Comparison of ENCODE assay signal across 10 cellular contexts in the genomic region with DNA sequence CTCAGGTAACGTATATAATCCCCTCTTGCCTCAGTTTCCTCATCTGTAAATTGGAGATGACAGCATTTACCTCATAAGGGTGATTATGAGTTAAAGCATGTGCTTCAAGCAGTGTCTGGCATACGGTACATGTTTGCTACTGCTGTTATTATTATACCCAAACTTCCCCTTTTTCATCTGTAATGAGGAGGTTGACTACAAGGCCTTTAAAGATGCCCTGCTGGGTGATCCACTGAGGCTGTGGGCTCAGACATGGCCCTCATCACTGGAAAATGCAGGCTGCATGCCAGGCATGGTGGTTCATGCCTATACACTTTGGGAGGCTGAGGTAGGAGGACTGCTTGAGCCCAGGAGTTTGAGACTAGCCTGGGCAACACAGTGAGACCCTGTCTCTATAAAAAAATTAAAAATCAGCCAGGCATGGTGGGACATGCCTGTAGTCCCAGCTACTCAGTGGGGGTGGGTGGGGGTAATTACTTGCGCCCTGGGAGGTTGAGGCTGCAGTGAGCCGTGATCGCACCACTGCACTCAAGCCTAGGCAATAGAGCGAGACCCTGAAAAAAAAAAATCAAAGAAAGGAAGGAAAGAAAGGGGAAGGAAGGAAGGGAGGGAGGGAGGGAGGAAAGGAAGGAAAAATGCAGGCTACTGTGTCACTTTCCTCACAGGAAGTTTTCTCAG. TPM values are rescaled to one million over a fixed set of nuclear protein-coding genes. Genes with fewer than 3 reads are reported as not detected.
DNase-seq lines count a peak whose midpoint lies in the region; ATAC-seq and TF ChIP-seq lines count a peak whose summit lies in the region.
"Had no signal": no experiment of that assay in that cellular context is flagged by ENCODE, and none has a peak within 500 bp of the region (broad histone marks: within the 10 kb centered on the region; RNA-seq: fewer than 3 reads in every experiment).

No MANE protein-coding gene starts in this region.

- H3K27me3 ChIP-seq in CD8-positive, alpha-beta memory T cell (ENCODE audit: insufficient read depth, low read length, poor library complexity, severe bottlenecking): no peaks in the 10 kb centered on the region
- H3K27me3 ChIP-seq in Loucy (ENCODE audit: insufficient read depth, low read length, poor library complexity, severe bottlenecking): no peaks in the 10 kb centered on the region
- H3K27me3 ChIP-seq in prostate gland (replicated peaks; ENCODE audit: insufficient read depth): no peaks in the 10 kb centered on the region

- no peaks in the 10 kb centered on the region for H3K9me2 ChIP-seq in Loucy (replicated peaks; ENCODE audit: low read depth, low read length)

- H3K9me3 Mint-ChIP-seq in CD8-positive, alpha-beta memory T cell: no peaks in the 10 kb centered on the region

- CTCF ChIA-PET in CD8-positive, alpha-beta memory T cell (lab: Charles Lee): interaction anchor here (5.6 kb wide), 1 partner anchor 14 kb away, joined by 55 read pairs; no protein-coding TSS in a partner anchor

- POLR2A ChIA-PET in CD8-positive, alpha-beta memory T cell (lab: Charles Lee): interaction anchor here (0.6 to 7.4 kb wide), 5 partner anchors 8 to 651 kb away, joined by 3 to 146 read pairs (median 4); no protein-coding TSS in a partner anchor

- peaks cover 27 to 89% (median 33%) of the 10 kb centered on the region in 3 donors for H3K36me3 Mint-ChIP-seq in CD8-positive, alpha-beta memory T cell

- peaks cover 67 to 82% (median 74%) of the 10 kb centered on the region in 3 donors for H3K4me1 Mint-ChIP-seq in CD8-positive, alpha-beta memory T cell

- peaks cover 24% of the 10 kb centered on the region; the same call in 1 of the 2 replicates for H3K79me2 ChIP-seq in Loucy (ENCODE audit: insufficient read depth, low read length)

- peaks cover 71% of the 10 kb centered on the region for H3K4me1 ChIP-seq in CD8-positive, alpha-beta memory T cell (ENCODE audit: insufficient read depth, low read length)
- H3K4me1 ChIP-seq in Loucy (ENCODE audit: insufficient read depth, low read length, poor library complexity, severe bottlenecking) (peaks cover 64% of the 10 kb centered on the region), prostate gland (replicated peaks) (no peaks in the 10 kb centered on the region)

- H3F3A ChIP-seq in Loucy (ENCODE audit: low read depth): peaks cover 9% of the 10 kb centered on the region; the same call in 1 of the 2 replicates

- peak overlapping the region; percentile 44 for H3K9ac ChIP-seq in Loucy (ENCODE audit: low read depth, low read length, poor library complexity, severe bottlenecking)

- no peak for TF ChIP-seq POLR2A in prostate gland (IDR thresholded peaks at IDR 0.05)

- peaks cover 0 to 15% of the 10 kb centered on the region in 2 donors for H3K27me3 Mint-ChIP-seq in CD8-positive, alpha-beta memory T cell

- peak overlapping the region; percentile 97 to 100 (median 100) for H3K27ac Mint-ChIP-seq in CD8-positive, alpha-beta memory T cell

- intact Hi-C loops in prostate gland (cut with DNase I) (no loop called here), left colon (cut with DNase I, micrococcal nuclease) (no loop called here)

- H3K27ac ChIP-seq in CD8-positive, alpha-beta memory T cell (ENCODE audit: low read depth, low read length): no peak overlapping the region
- H3K27ac ChIP-seq in angular gyrus (ENCODE audit: low read depth, low read length) (peak overlapping the region; percentile 7), prostate gland (peak overlapping the region; percentile 16 to 91)

- no peaks in the 10 kb centered on the region for H3K9me3 ChIP-seq in CD8-positive, alpha-beta memory T cell (ENCODE audit: low read length)
- H3K9me3 ChIP-seq in Loucy (ENCODE audit: insufficient read depth, low read depth, low read length) (no peaks in the 10 kb centered on the region), prostate gland (no peaks in the 10 kb centered on the region)

- H3K4me3 ChIP-seq in CD8-positive, alpha-beta memory T cell (ENCODE audit: low read length): peak overlapping the region; percentile 93
- H3K4me3 ChIP-seq in Loucy (ENCODE audit: low read length, poor library complexity, severe bottlenecking) (no peak overlapping the region), prostate gland (no peak overlapping the region)

- no peak for DNase-seq in CD8-positive, alpha-beta memory T cell
- no peak for DNase-seq in prostate gland (ENCODE audit: low spot score)
- DNase-seq in UCSD-AML1 (lab: John Stamatoyannopoulos, UW; ENCODE audit: unreplicated experiment): no peak
- no peak for DNase-seq in left colon
- DNase-seq in kidney tubule cell (ENCODE audit: low spot score): no peak
- DNase-seq: activated CD8-positive, alpha-beta memory T cell treated with anti-CD3 and anti-CD28 coated beads, Interleukin-2, amount 50 U/mL, for 48 hours; NCI-H187 had no signal

- no peak for ATAC-seq in left colon
- ATAC-seq in GM21529 (IDR thresholded peaks at IDR 0.05; ENCODE audit: unreplicated experiment): no peak

- TF ChIP-seq CTCF in Loucy (conservative IDR thresholded peaks at IDR 0.05; ENCODE audit: low read length): no peak
- no peak for TF ChIP-seq CTCF in prostate gland (IDR thresholded peaks at IDR 0.05)

- H4K20me1 ChIP-seq in Loucy (ENCODE audit: insufficient read depth, low read length, poor library complexity, severe bottlenecking): peaks cover 6% of the 10 kb centered on the region

- H3K4me3 Mint-ChIP-seq in CD8-positive, alpha-beta memory T cell: peak overlapping the region; percentile 98 to 100 (median 99)

- H3K36me3 ChIP-seq in CD8-positive, alpha-beta memory T cell (ENCODE audit: insufficient read depth, low read length): peaks cover 54% of the 10 kb centered on the region
- H3K36me3 ChIP-seq in Loucy (ENCODE audit: insufficient read depth, low read length) (peaks cover 2% of the 10 kb centered on the region; the same call in 1 of the 2 replicates), prostate gland (no peaks in the 10 kb centered on the region)

- H3K4me2 ChIP-seq in Loucy (ENCODE audit: low read depth, low read length, poor library complexity, severe bottlenecking): peak overlapping the region; percentile 95

- H2AFZ ChIP-seq in Loucy (ENCODE audit: low read length): no peak overlapping the region

- WGBS in prostate gland: 89% methylated on average over 6 of the region's 6 CpGs

RNA-seq across cellular contexts. Expression of a gene that starts 4.3 kb away (rescaled TPM):
- 10 to 100 TPM; 32.2 to 35.3 TPM for total RNA-seq in CD8-positive, alpha-beta memory T cell
- polyA plus RNA-seq in CD8-positive, alpha-beta memory T cell: 350 TPM
- 100 to 1,000 TPM in 1 of 2 donors, 10 to 100 TPM in 1; 25.6 to 124 TPM for total RNA-seq in prostate gland
- total RNA-seq in left colon: 10 to 100 TPM in 1 of 2 donors, 1 to 10 TPM in 1; 8.1 to 21.9 TPM

RNA-seq across cellular contexts. Expression of a gene that starts 58.2 kb away (rescaled TPM):
- 10 to 100 TPM; 32.4 to 35.6 TPM for total RNA-seq in CD8-positive, alpha-beta memory T cell
- polyA plus RNA-seq in CD8-positive, alpha-beta memory T cell: 18.1 TPM
- total RNA-seq in prostate gland (10 to 100 TPM; 38.5 to 58.4 TPM), left colon (10 to 100 TPM; 11.0 to 15.0 TPM)
